Comparison of ENCODE assay signal across 8 cellular contexts in the genomic region with DNA sequence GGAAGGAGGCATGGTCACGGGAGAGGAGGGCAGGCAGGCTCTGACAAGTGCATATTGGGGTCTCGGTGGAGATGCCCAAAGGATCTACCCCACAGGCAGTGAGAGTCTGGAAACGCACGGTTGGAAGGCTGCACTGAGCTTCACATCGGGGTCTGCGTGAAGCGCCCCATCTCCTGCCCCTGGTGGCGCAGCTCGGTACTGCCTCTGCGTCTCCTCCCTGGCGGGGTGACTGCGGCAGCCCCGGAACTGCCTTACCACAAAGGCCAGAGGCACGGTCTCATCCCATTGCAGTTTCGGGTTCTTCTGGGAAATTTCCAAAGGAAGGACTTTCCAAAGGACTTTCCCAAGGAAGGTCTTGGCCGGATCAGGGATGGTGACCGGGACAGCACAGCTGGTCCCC.
DNase-seq lines count a peak whose midpoint lies in the region; ATAC-seq and TF ChIP-seq lines count a peak whose summit lies in the region.

No MANE protein-coding gene starts in this region.

- H3F3A ChIP-seq in Loucy (ENCODE audit: low read depth): no peaks in the 10 kb centered on the region

- no peak overlapping the region for H2AFZ ChIP-seq in Loucy (ENCODE audit: low read length)

- CTCF ChIA-PET in activated naive CD4-positive, alpha-beta T cell treated with anti-CD3 and anti-CD28 coated beads for 36 hours (lab: Charles Lee): interaction anchor here (0.7 to 1.3 kb wide), 3 partner anchors 11 to 93 kb away, joined by 3 read pairs; no protein-coding TSS in a partner anchor

- TF ChIP-seq CTCF in Loucy (conservative IDR thresholded peaks at IDR 0.05; ENCODE audit: low read length): peak; percentile 27; the same call in 1 of the 2 replicates

- peak overlapping the region in 8 of 11 experiments; percentile 19 to 91 (median 78); a peak in 15 of 22 replicates for H3K27ac ChIP-seq in BLaER1 treated with 17β-estradiol and CSF1 and Interleukin-3, amounts not matched to agents 10 nM and 100 nM

- no peaks in the 10 kb centered on the region for H3K9me3 ChIP-seq in BLaER1 treated with 17β-estradiol and CSF1 and Interleukin-3, amounts not matched to agents 10 nM and 100 nM (replicated peaks in 1 of 11)
- H3K9me3 ChIP-seq in Loucy (ENCODE audit: insufficient read depth, low read depth, low read length): peaks cover 14% of the 10 kb centered on the region; the same call in 1 of the 2 replicates

- H3K36me3 Mint-ChIP-seq in activated naive CD4-positive, alpha-beta T cell treated with anti-CD3 and anti-CD28 coated beads for 36 hours (ENCODE audit: low read depth): no peaks in the 10 kb centered on the region
- H3K36me3 Mint-ChIP-seq in natural killer cell treated with Interleukin-12 subunit alpha and Interleukin-12 subunit beta and Interleukin-15 and Interleukin-18, amount 100 ng/mL, for 72 hours: no peaks in the 10 kb centered on the region

- H4K20me1 ChIP-seq in BLaER1 treated with 17β-estradiol and CSF1 and Interleukin-3, amounts not matched to agents 10 nM and 100 nM: no peaks in the 10 kb centered on the region
- H4K20me1 ChIP-seq in Loucy (ENCODE audit: insufficient read depth, low read length, poor library complexity, severe bottlenecking): no peaks in the 10 kb centered on the region

- no peaks in the 10 kb centered on the region for H3K9me3 Mint-ChIP-seq in activated naive CD4-positive, alpha-beta T cell treated with anti-CD3 and anti-CD28 coated beads for 36 hours
- no peaks in the 10 kb centered on the region for H3K9me3 Mint-ChIP-seq in natural killer cell treated with Interleukin-12 subunit alpha and Interleukin-12 subunit beta and Interleukin-15 and Interleukin-18, amount 100 ng/mL, for 72 hours

- no peaks in the 10 kb centered on the region for H3K36me3 ChIP-seq in BLaER1 treated with 17β-estradiol and CSF1 and Interleukin-3, amounts not matched to agents 10 nM and 100 nM
- H3K36me3 ChIP-seq in Loucy (ENCODE audit: insufficient read depth, low read length): no peaks in the 10 kb centered on the region

- peaks cover 47% of the 10 kb centered on the region for H3K27me3 Mint-ChIP-seq in activated naive CD4-positive, alpha-beta T cell treated with anti-CD3 and anti-CD28 coated beads for 36 hours (ENCODE audit: low read depth)
- H3K27me3 Mint-ChIP-seq in natural killer cell treated with Interleukin-12 subunit alpha and Interleukin-12 subunit beta and Interleukin-15 and Interleukin-18, amount 100 ng/mL, for 72 hours: peaks cover 32 to 48% of the 10 kb centered on the region in 2 donors

- intact Hi-C loops in activated naive CD4-positive, alpha-beta T cell treated with anti-CD3 and anti-CD28 coated beads for 36 hours (cut with micrococcal nuclease): no loop called here

- peaks cover 23 to 40% (median 31%) of the 10 kb centered on the region in 10 experiments for H3K4me1 ChIP-seq in BLaER1 treated with 17β-estradiol and CSF1 and Interleukin-3, amounts not matched to agents 10 nM and 100 nM
- no peaks in the 10 kb centered on the region for H3K4me1 ChIP-seq in Loucy (ENCODE audit: insufficient read depth, low read length, poor library complexity, severe bottlenecking)

- no peaks in the 10 kb centered on the region for H3K9me2 ChIP-seq in Loucy (replicated peaks; ENCODE audit: low read depth, low read length)

- peaks cover 0 to 7% (median 0%) of the 10 kb centered on the region in 11 experiments; a peak in 1 of 22 replicates for H3K27me3 ChIP-seq in BLaER1 treated with 17β-estradiol and CSF1 and Interleukin-3, amounts not matched to agents 10 nM and 100 nM
- H3K27me3 ChIP-seq in Loucy (ENCODE audit: insufficient read depth, low read length, poor library complexity, severe bottlenecking): no peaks in the 10 kb centered on the region

- H3K4me3 Mint-ChIP-seq in activated naive CD4-positive, alpha-beta T cell treated with anti-CD3 and anti-CD28 coated beads for 36 hours: no peak overlapping the region
- H3K4me3 Mint-ChIP-seq in natural killer cell treated with Interleukin-12 subunit alpha and Interleukin-12 subunit beta and Interleukin-15 and Interleukin-18, amount 100 ng/mL, for 72 hours: no peak overlapping the region

- ATAC-seq in natural killer cell treated with Interleukin-12 subunit alpha and Interleukin-12 subunit beta and Interleukin-15 and Interleukin-18, amount 100 ng/mL, for 72 hours: no peak
- ATAC-seq in HG03139 (IDR thresholded peaks at IDR 0.05; ENCODE audit: unreplicated experiment): no peak

- H3K27ac Mint-ChIP-seq in activated naive CD4-positive, alpha-beta T cell treated with anti-CD3 and anti-CD28 coated beads for 36 hours: no peak overlapping the region
- no peak overlapping the region for H3K27ac Mint-ChIP-seq in natural killer cell treated with Interleukin-12 subunit alpha and Interleukin-12 subunit beta and Interleukin-15 and Interleukin-18, amount 100 ng/mL, for 72 hours

- H3K79me2 ChIP-seq in Loucy (ENCODE audit: insufficient read depth, low read length): no peaks in the 10 kb centered on the region

- H3K9ac ChIP-seq in BLaER1 treated with 17β-estradiol and CSF1 and Interleukin-3, amounts not matched to agents 10 nM and 100 nM: peak overlapping the region in 6 of 11 experiments; percentile 34 to 77 (median 68); a peak in 10 of 22 replicates
- H3K9ac ChIP-seq in Loucy (ENCODE audit: low read depth, low read length, poor library complexity, severe bottlenecking): no peak overlapping the region

- H3K4me1 Mint-ChIP-seq in activated naive CD4-positive, alpha-beta T cell treated with anti-CD3 and anti-CD28 coated beads for 36 hours (ENCODE audit: low read depth): no peaks in the 10 kb centered on the region
- H3K4me1 Mint-ChIP-seq in natural killer cell treated with Interleukin-12 subunit alpha and Interleukin-12 subunit beta and Interleukin-15 and Interleukin-18, amount 100 ng/mL, for 72 hours (ENCODE audit: low read depth in 2 of 2): no peaks in the 10 kb centered on the region

- DNase-seq in activated naive CD4-positive, alpha-beta T cell treated with anti-CD3 and anti-CD28 coated beads for 36 hours: peak; percentile 53
- peak; percentile 68 for DNase-seq in natural killer cell treated with Interleukin-12 subunit alpha and Interleukin-12 subunit beta and Interleukin-15 and Interleukin-18, amount 100 ng/mL, for 72 hours (ENCODE audit: low spot score)
- no peak for DNase-seq in glomerular visceral epithelial cell (ENCODE audit: extremely low spot score)
- DNase-seq in occipital lobe (lab: John Stamatoyannopoulos, UW): no peak
- no peak for DNase-seq in dermis blood vessel endothelial cell

- no peak overlapping the region for H3K4me3 ChIP-seq in BLaER1 treated with 17β-estradiol and CSF1 and Interleukin-3, amounts not matched to agents 10 nM and 100 nM
- no peak overlapping the region for H3K4me3 ChIP-seq in Loucy (ENCODE audit: low read length, poor library complexity, severe bottlenecking)

- peak overlapping the region; percentile 24 to 94 (median 80) for H3K4me2 ChIP-seq in BLaER1 treated with 17β-estradiol and CSF1 and Interleukin-3, amounts not matched to agents 10 nM and 100 nM
- H3K4me2 ChIP-seq in Loucy (ENCODE audit: low read depth, low read length, poor library complexity, severe bottlenecking): no peak overlapping the region

Comparison
In these comparisons a context has a peak if more than half of its experiments do, and no peak if none do; other contexts are left out.
1. DNase-seq: peak in activated naive CD4-positive, alpha-beta T cell treated with anti-CD3 and anti-CD28 coated beads for 36 hours (single experiment) and natural killer cell treated with Interleukin-12 subunit alpha and Interleukin-12 subunit beta and Interleukin-15 and Interleukin-18, amount 100 ng/mL, for 72 hours (single experiment); none in glomerular visceral epithelial cell (single experiment), occipital lobe (single experiment) and dermis blood vessel endothelial cell (single experiment).